Comparison of ENCODE assay signal across 8 cellular contexts in genomic region chr4:94148052-94148451, GRCh38. TPM values are rescaled to one million over a fixed set of nuclear protein-coding genes. Genes with fewer than 3 reads are reported as not detected.
A peak's percentile ranks its signal among the peaks of the same experiment; 100 is the strongest.
DNase-seq lines count a peak whose midpoint lies in the region; TF ChIP-seq lines count a peak whose summit lies in the region.
"Not testable (repeated sequence)": the region's sequence is repeated elsewhere in the genome, so short reads cannot be mapped to it uniquely, and the experiment has no call there.

No MANE protein-coding gene starts in this region.

- not testable (repeated sequence) for TF ChIP-seq POLR2A in transverse colon (IDR thresholded peaks at IDR 0.05)

- H3K27ac ChIP-seq in ectodermal cell (ENCODE audit: insufficient read depth, low read depth, low read length, poor library complexity, severe bottlenecking); mucosa of rectum (ENCODE audit: low read depth in 2 of 2, low read length in 2 of 2); transverse colon: not testable (repeated sequence)

- WGBS in ectodermal cell, 2 experiments, result 20% methylated on average over 9 of the region's 9 CpGs
- WGBS in transverse colon (ENCODE audit: low coverage in 1 of 2), 2 donors, result 32% methylated on average over 7 of the region's 9 CpGs; no CpG with 5 or more reads in 1 of the 2 donors

- TF ChIP-seq EP300 in transverse colon (IDR thresholded peaks at IDR 0.05; ENCODE audit: low read depth), result not testable (repeated sequence)

- TF ChIP-seq CTCF in transverse colon (IDR thresholded peaks at IDR 0.05), result not testable (repeated sequence)

- intact Hi-C loops in transverse colon (cut with DNase I; ENCODE audit: low total_unique reads), result not testable (repeated sequence)

- not testable (repeated sequence) for H3K27me3 ChIP-seq in ectodermal cell (ENCODE audit: control insufficient read depth, insufficient read depth, low read length, poor library complexity, severe bottlenecking); mucosa of rectum (ENCODE audit: control insufficient read depth in 2 of 2, insufficient read depth in 2 of 2, low read length in 2 of 2); transverse colon

- H3K4me1 ChIP-seq in ectodermal cell (ENCODE audit: control insufficient read depth, insufficient read depth, low read length); mucosa of rectum (ENCODE audit: control insufficient read depth in 2 of 2, insufficient read depth in 2 of 2, low read length in 2 of 2); transverse colon: not testable (repeated sequence)

- peak; percentile 64 for DNase-seq in DMS153 (lab: John Stamatoyannopoulos, UW)
- DNase-seq in HT-29 (ENCODE audit: low spot score), result peak; percentile 71
- DNase-seq in NCI-H526 (lab: John Stamatoyannopoulos, UW), result peak; percentile 46 to 72
- DNase-seq in SHP77 (lab: John Stamatoyannopoulos, UW), result peak; percentile 18 to 41
- peak; percentile 87 for DNase-seq in transverse colon

- H3K4me3 ChIP-seq in ectodermal cell (ENCODE audit: insufficient read depth, low read depth, low read length), result peak overlapping the region; percentile 16
- peak overlapping the region; percentile 43 for H3K4me3 ChIP-seq in iPS-18c (ENCODE audit: insufficient read depth, low read depth, low read length)
- peak overlapping the region; percentile 46 to 54 for H3K4me3 ChIP-seq in mucosa of rectum (ENCODE audit: low read length in 2 of 2)
- H3K4me3 ChIP-seq in transverse colon, result peak overlapping the region in 1 of 4 donors; percentile 30

- H3K9me3 ChIP-seq in ectodermal cell (ENCODE audit: control insufficient read depth, low read length); iPS-18c (ENCODE audit: control insufficient read depth, insufficient read depth, low read length); mucosa of rectum (ENCODE audit: control insufficient read depth in 2 of 2, low read length in 2 of 2); transverse colon: not testable (repeated sequence)

- H3K9ac ChIP-seq in mucosa of rectum (ENCODE audit: low read depth in 1 of 2, low read length in 2 of 2), result not testable (repeated sequence)

- in situ Hi-C loops in transverse colon (cut with MboI; ENCODE audit: low pct_ligation_motif_present in 1 of 4, low pct_unique_long_range_greater_than_20kb in 1 of 4, low sequenced_read_pairs in 3 of 4), result loop anchor here in 2 of 4 donors (25.0 kb wide), 2 partner anchors 336 to 361 kb away; no protein-coding TSS in a partner anchor

- H3K36me3 ChIP-seq in ectodermal cell (ENCODE audit: control insufficient read depth, insufficient read depth, low read length); mucosa of rectum (ENCODE audit: control insufficient read depth in 2 of 2, insufficient read depth in 2 of 2, low read length in 2 of 2); transverse colon: not testable (repeated sequence)

RNA-seq across cellular contexts. Expression of gene SMARCAD1, which starts 59.6 kb away (rescaled TPM):
- 9.3 and 9.5 TPM in 2 replicates for total RNA-seq in HT-29 (2014; rRNA removed; shearing (Covaris generic))
- polyA plus RNA-seq in ectodermal cell (2013, experiment 1 of 4), result 68.0 TPM
- polyA plus RNA-seq in ectodermal cell (2013, experiment 2 of 4), result 79.8 TPM
- 58.6 TPM for polyA plus RNA-seq in ectodermal cell (2013, experiment 3 of 4)
- 65.4 TPM for polyA plus RNA-seq in ectodermal cell (2013, experiment 4 of 4)
- 10 to 100 TPM; 14.2 to 27.7 (median 18.4) TPM for total RNA-seq in transverse colon

Comparison
In these comparisons a context has a peak if more than half of its experiments do, and no peak if none do; other contexts are left out.
1. DNase-seq: peak in every context shown above with its lines; median percentile 87 in transverse colon; 71 in HT-29; 64 in DMS153; 59 in NCI-H526; 30 in SHP77.